15 cellular contexts compared by ENCODE assay signal in genomic region chr13:99351772-99352171, GRCh38. TPM values are rescaled to one million over a fixed set of nuclear protein-coding genes. Genes with fewer than 3 reads are reported as not detected.
A peak's percentile ranks its signal among the peaks of the same experiment; 100 is the strongest.
DNase-seq lines count a peak whose midpoint lies in the region; ATAC-seq and FAIRE-seq lines count a peak whose summit lies in the region.
"Had no signal": no experiment of that assay in that cellular context is flagged by ENCODE, and none has a peak within 500 bp of the region (broad histone marks: within the 10 kb centered on the region; RNA-seq: fewer than 3 reads in every experiment).

No MANE protein-coding gene starts in this region.

- CTCF ChIA-PET in CD4-positive, alpha-beta memory T cell (lab: Charles Lee; ENCODE audit: partially characterized antibody), result interaction anchor here (0.8 to 7.0 kb wide), 23 partner anchors 9 to 84 kb away, joined by 3 to 66 read pairs (median 15); partner anchors contain the start of gene GPR183
- CTCF ChIA-PET in activated CD4-positive, alpha-beta T cell treated with anti-CD3 and anti-CD28 coated beads, Interleukin-2, amount 10 ng/mL, durations not matched to agents 7 days and 5 days (lab: Charles Lee), result interaction anchor here (0.6 to 2.8 kb wide), 13 partner anchors 8 to 175 kb away, joined by 3 to 13 read pairs (median 3); no protein-coding TSS in a partner anchor

- H3K27me3 ChIP-seq in CD4-positive, alpha-beta memory T cell (ENCODE audit: insufficient read depth, low read length), result no peaks in the 10 kb centered on the region

- H3K4me1 Mint-ChIP-seq in CD4-positive, alpha-beta memory T cell, result peaks cover 85 to 100% (median 92%) of the 10 kb centered on the region in 4 donors
- peaks cover 78% of the 10 kb centered on the region for H3K4me1 Mint-ChIP-seq in activated CD4-positive, alpha-beta T cell treated with anti-CD3 and anti-CD28 coated beads, Interleukin-2, amount 10 ng/mL, durations not matched to agents 7 days and 5 days
- peaks cover 72 to 91% of the 10 kb centered on the region in 2 donors for H3K4me1 Mint-ChIP-seq in immature natural killer cell
- H3K4me1 Mint-ChIP-seq: H9 had no signal

- H3K4me3 Mint-ChIP-seq in CD4-positive, alpha-beta memory T cell, result peak overlapping the region; percentile 8 to 89 (median 81)
- H3K4me3 Mint-ChIP-seq in activated CD4-positive, alpha-beta T cell treated with anti-CD3 and anti-CD28 coated beads, Interleukin-2, amount 10 ng/mL, durations not matched to agents 7 days and 5 days, result no peak overlapping the region
- H3K4me3 Mint-ChIP-seq in immature natural killer cell, result peak overlapping the region; percentile 5 to 50 (median 18)
- H3K4me3 Mint-ChIP-seq: H9, nephron had no signal

- no peak for ATAC-seq in GM18873 (IDR thresholded peaks at IDR 0.05; ENCODE audit: low FRiP score, unreplicated experiment)

- H3K4me3 ChIP-seq in CD4-positive, alpha-beta memory T cell (ENCODE audit: low read length in 2 of 2), result peak overlapping the region in 1 of 2 donors; percentile 14

- H3K27ac ChIP-seq in CD4-positive, alpha-beta memory T cell (ENCODE audit: low read depth, low read length), result peak overlapping the region; percentile 94
- H3K27ac ChIP-seq: KMS-11 had no signal

- H3K27me3 Mint-ChIP-seq in CD4-positive, alpha-beta memory T cell, result no peaks in the 10 kb centered on the region
- H3K27me3 Mint-ChIP-seq in activated CD4-positive, alpha-beta T cell treated with anti-CD3 and anti-CD28 coated beads, Interleukin-2, amount 10 ng/mL, durations not matched to agents 7 days and 5 days, result no peaks in the 10 kb centered on the region
- peaks cover 13 to 15% (median 13%) of the 10 kb centered on the region in 3 donors for H3K27me3 Mint-ChIP-seq in immature natural killer cell (ENCODE audit: low read depth in 3 of 3)

- POLR2A ChIA-PET in CD4-positive, alpha-beta memory T cell (lab: Charles Lee; ENCODE audit: partially characterized antibody), result interaction anchor here (0.6 to 21.5 kb wide), 26 partner anchors 9 to 152 kb away, joined by 3 to 929 read pairs (median 10); partner anchors contain the start of genes GPR18, GPR183 and UBAC2
- POLR2A ChIA-PET in activated CD4-positive, alpha-beta T cell treated with anti-CD3 and anti-CD28 coated beads, Interleukin-2, amount 10 ng/mL, durations not matched to agents 7 days and 5 days (lab: Charles Lee), result interaction anchor here (0.9 kb wide), 1 partner anchor 29 kb away, joined by 3 read pairs; no protein-coding TSS in a partner anchor

- DNase-seq in CD4-positive, alpha-beta memory T cell, result peak in 4 of 5 donors; percentile 66 to 80 (median 76)
- no peak for DNase-seq in GM19239 (ENCODE audit: insufficient read length, low spot score)
- peak; percentile 57 for DNase-seq in activated CD4-positive, alpha-beta T cell treated with anti-CD3 and anti-CD28 coated beads, Interleukin-2, amount 10 ng/mL, durations not matched to agents 7 days and 5 days
- DNase-seq in immature natural killer cell, result peak; percentile 63 to 76 (median 73)
- no peak for DNase-seq in cerebellar nuclear complex (lab: John Stamatoyannopoulos, UW)
- DNase-seq in NCI-H82 treated with DMSO at 0.1 percent for 48 hours (lab: John Stamatoyannopoulos, UW; ENCODE audit: unreplicated experiment), result no peak
- DNase-seq in NCI-H2171 treated with DMSO at 0.1 percent for 48 hours (lab: John Stamatoyannopoulos, UW), result no peak
- DNase-seq: cortex of kidney, H9, hippocampal formation, NCI-H1436 treated with DMSO at 0.1 percent for 48 hours, NCI-H526 treated with DMSO at 0.1 percent for 48 hours had no signal

- FAIRE-seq in GM19239 (lab: Jason Lieb, UNC), result peak; percentile 83

- no peaks in the 10 kb centered on the region for H3K9me3 ChIP-seq in CD4-positive, alpha-beta memory T cell (ENCODE audit: control insufficient read depth in 1 of 2, low read length in 2 of 2)

- H3K27ac Mint-ChIP-seq in CD4-positive, alpha-beta memory T cell, result peak overlapping the region; percentile 96 to 100 (median 99)
- peak overlapping the region; percentile 98 for H3K27ac Mint-ChIP-seq in activated CD4-positive, alpha-beta T cell treated with anti-CD3 and anti-CD28 coated beads, Interleukin-2, amount 10 ng/mL, durations not matched to agents 7 days and 5 days
- H3K27ac Mint-ChIP-seq in immature natural killer cell, result peak overlapping the region; percentile 73 to 84 (median 78)
- H3K27ac Mint-ChIP-seq: H9, nephron had no signal

- H3K36me3 ChIP-seq in CD4-positive, alpha-beta memory T cell (ENCODE audit: insufficient read depth, low read length), result no peaks in the 10 kb centered on the region

- peaks cover 94% of the 10 kb centered on the region for H3K4me1 ChIP-seq in CD4-positive, alpha-beta memory T cell (ENCODE audit: insufficient read depth, low read length)

- peaks cover 0 to 5% (median 0%) of the 10 kb centered on the region in 8 donors for H3K9me3 Mint-ChIP-seq in CD4-positive, alpha-beta memory T cell
- H3K9me3 Mint-ChIP-seq in activated CD4-positive, alpha-beta T cell treated with anti-CD3 and anti-CD28 coated beads, Interleukin-2, amount 10 ng/mL, durations not matched to agents 7 days and 5 days, result no peaks in the 10 kb centered on the region
- no peaks in the 10 kb centered on the region for H3K9me3 Mint-ChIP-seq in immature natural killer cell
- H3K9me3 Mint-ChIP-seq: H9, nephron had no signal

- intact Hi-C loops in CD4-positive, alpha-beta memory T cell (cut with micrococcal nuclease), result loop anchor here (1.0 to 2.0 kb wide), 4 partner anchors 11 to 44 kb away; partner anchors contain the start of gene GPR183

- peaks cover 33 to 58% of the 10 kb centered on the region in 2 donors for H3K36me3 Mint-ChIP-seq in CD4-positive, alpha-beta memory T cell
- H3K36me3 Mint-ChIP-seq in activated CD4-positive, alpha-beta T cell treated with anti-CD3 and anti-CD28 coated beads, Interleukin-2, amount 10 ng/mL, durations not matched to agents 7 days and 5 days (ENCODE audit: low read depth), result peaks cover 80% of the 10 kb centered on the region
- H3K36me3 Mint-ChIP-seq in immature natural killer cell, result peaks cover 26 to 41% (median 30%) of the 10 kb centered on the region in 3 donors

RNA-seq across cellular contexts. Expression of gene GPR183, which starts 44.6 kb away (rescaled TPM):
- total RNA-seq in CD4-positive, alpha-beta memory T cell, result 100 to 1,000 TPM; 203 to 204 TPM
- 100 to 1,000 TPM; 563 to 954 TPM for polyA plus RNA-seq in CD4-positive, alpha-beta memory T cell
- 10 to 100 TPM; 41.4 to 45.1 TPM for total RNA-seq in activated CD4-positive, alpha-beta T cell treated with anti-CD3 and anti-CD28 coated beads, Interleukin-2, amount 10 ng/mL, durations not matched to agents 7 days and 5 days
- 100 to 1,000 TPM in 1 of 3 donors, 10 to 100 TPM in 2; 63.2 to 154 (median 87.1) TPM for polyA plus RNA-seq in immature natural killer cell
- total RNA-seq: H9 had no signal

Comparison
In these comparisons a context has a peak if more than half of its experiments do, and no peak if none do; other contexts are left out.
1. DNase-seq: peak in CD4-positive, alpha-beta memory T cell (4 of 5), activated CD4-positive, alpha-beta T cell treated with anti-CD3 and anti-CD28 coated beads, Interleukin-2, amount 10 ng/mL, durations not matched to agents 7 days and 5 days (single experiment) and immature natural killer cell (3 of 3); none in GM19239 (single experiment), cerebellar nuclear complex (0 of 2), NCI-H82 treated with DMSO at 0.1 percent for 48 hours (single experiment) and NCI-H2171 treated with DMSO at 0.1 percent for 48 hours (single experiment).
2. RNA of gene GPR183, which starts 44.6 kb away (total RNA-seq): 203 to 204 TPM in CD4-positive, alpha-beta memory T cell; 41.4 to 45.1 TPM in activated CD4-positive, alpha-beta T cell treated with anti-CD3 and anti-CD28 coated beads, Interleukin-2, amount 10 ng/mL, durations not matched to agents 7 days and 5 days; every median in the first group is over 4 times any median in the second.
3. Peak in every context shown above with its lines, with median percentiles within 50 percentile points of each other: H3K27ac Mint-ChIP-seq.